Comparison of ENCODE assay signal across 8 cellular contexts in genomic region chr2:120012771-120013568, GRCh38. TPM values are rescaled to one million over a fixed set of nuclear protein-coding genes. Genes with fewer than 3 reads are reported as not detected.
DNase-seq lines count a peak whose midpoint lies in the region; FAIRE-seq and TF ChIP-seq lines count a peak whose summit lies in the region.

Gene EPB41L5, plus strand, starts transcription at chr2:120013077. Its CDS starts 6,008 bp downstream, at chr2:120019085.

- H4K20me1 ChIP-seq in Loucy (ENCODE audit: insufficient read depth, low read length, poor library complexity, severe bottlenecking), result peaks cover 9% of the 10 kb centered on the region

- H3K36me3 ChIP-seq in Loucy (ENCODE audit: insufficient read depth, low read length) (no peaks in the 10 kb centered on the region), neutrophil (no peaks in the 10 kb centered on the region)

- H3K9ac ChIP-seq in Loucy (ENCODE audit: low read depth, low read length, poor library complexity, severe bottlenecking), result peak within 1 kb of the TSS; percentile 78

- no peaks in the 10 kb centered on the region for H3K27me3 ChIP-seq in Loucy (ENCODE audit: insufficient read depth, low read length, poor library complexity, severe bottlenecking)
- peaks cover 69% of the 10 kb centered on the region for H3K27me3 ChIP-seq in neutrophil

- no peak for FAIRE-seq in H54 (lab: Jason Lieb, UNC)
- FAIRE-seq in frontal cortex (lab: Jason Lieb, UNC), result no peak

- H3K4me2 ChIP-seq in Loucy (ENCODE audit: low read depth, low read length, poor library complexity, severe bottlenecking), result peak within 1 kb of the TSS; percentile 68

- H2AFZ ChIP-seq in Loucy (ENCODE audit: low read length), result peak within 1 kb of the TSS; percentile 96

- no peaks in the 10 kb centered on the region for H3K9me2 ChIP-seq in Loucy (replicated peaks; ENCODE audit: low read depth, low read length)

- TF ChIP-seq CTCF in Loucy (conservative IDR thresholded peaks at IDR 0.05; ENCODE audit: low read length) (no peak), neutrophil (IDR thresholded peaks at IDR 0.05) (no peak), subcutaneous adipose tissue (IDR thresholded peaks at IDR 0.05; ENCODE audit: low read depth) (no peak)

- peaks cover 11% of the 10 kb centered on the region for H3K4me1 ChIP-seq in Loucy (ENCODE audit: insufficient read depth, low read length, poor library complexity, severe bottlenecking)
- H3K4me1 ChIP-seq in neutrophil (ENCODE audit: control insufficient read depth in 1 of 2, insufficient read depth in 1 of 2, low read depth in 1 of 2, low read length in 1 of 2), result peaks cover 11% of the 10 kb centered on the region in 2 experiments

- peak within 1 kb of the TSS; percentile 87 for H3K4me3 ChIP-seq in Loucy (ENCODE audit: low read length, poor library complexity, severe bottlenecking)
- H3K4me3 ChIP-seq in neutrophil (ENCODE audit: low read depth in 1 of 2, low read length in 1 of 2), result peak within 1 kb of the TSS; percentile 79 to 88

- H3F3A ChIP-seq in Loucy (ENCODE audit: low read depth), result no peaks in the 10 kb centered on the region

- peak; percentile 31; the same call in 1 of the 2 replicates for TF ChIP-seq POLR2A in H54 (IDR thresholded peaks at IDR 0.05; ENCODE audit: low read depth, low read length)

- H3K79me2 ChIP-seq in Loucy (ENCODE audit: insufficient read depth, low read length), result peaks cover 14% of the 10 kb centered on the region

- H3K27ac ChIP-seq in neutrophil, result no peak within 1 kb of the TSS

- DNase-seq in ELF-1 (ENCODE audit: low read depth, low spot score) (peak; percentile 97), H54 (ENCODE audit: insufficient read length, low spot score) (peak; percentile 92), SHP77 (lab: John Stamatoyannopoulos, UW) (peak; percentile 90 to 93), frontal cortex (ENCODE audit: low spot score in 2 of 2) (peak; percentile 85 to 88)
- peak; percentile 70 for DNase-seq in activated gamma-delta T cell treated with anti-CD3 and anti-CD28 coated beads, Interleukin-2, amount 50 U/mL, for 16 hours (ENCODE audit: low read depth)

- no peaks in the 10 kb centered on the region for H3K9me3 ChIP-seq in Loucy (ENCODE audit: insufficient read depth, low read depth, low read length)
- no peaks in the 10 kb centered on the region for H3K9me3 ChIP-seq in neutrophil

RNA-seq across cellular contexts. Expression of gene EPB41L5, which starts in this region (rescaled TPM):
- total RNA-seq in frontal cortex, result 97.0 TPM
- 10 to 100 TPM; 10.9 to 26.4 (median 22.8) TPM for total RNA-seq in subcutaneous adipose tissue
